In genomic region chr12:6607751-6608591, GRCh38 we compare ENCODE assay signal across 8 cellular contexts. TPM values are rescaled to one million over a fixed set of nuclear protein-coding genes. Genes with fewer than 3 reads are reported as not detected.
DNase-seq lines count a peak whose midpoint lies in the region; ATAC-seq lines count a peak whose summit lies in the region.

No MANE protein-coding gene starts in this region.

- peaks cover 0 to 4% (median 0%) of the 10 kb centered on the region in 3 donors for H3K36me3 Mint-ChIP-seq in immature natural killer cell

- no peaks in the 10 kb centered on the region for H3K9me3 Mint-ChIP-seq in immature natural killer cell

- H3K4me3 ChIP-seq in SK-N-MC: no peak overlapping the region

- peaks cover 12% of the 10 kb centered on the region; the same call in 1 of the 2 replicates for H3K36me3 ChIP-seq in SK-N-MC (ENCODE audit: insufficient read depth, low read length)

- no peak overlapping the region for H3K9ac ChIP-seq in SK-N-MC (ENCODE audit: insufficient read length)

- H3K4me3 Mint-ChIP-seq in immature natural killer cell: no peak overlapping the region

- H3K27ac ChIP-seq in SK-N-MC: peak overlapping the region; percentile 77

- ATAC-seq in GM21717 (IDR thresholded peaks at IDR 0.05; ENCODE audit: unreplicated experiment): peak; percentile 33
- ATAC-seq in GM18520 (IDR thresholded peaks at IDR 0.05; ENCODE audit: unreplicated experiment): no peak

- H3K27ac Mint-ChIP-seq in immature natural killer cell: no peak overlapping the region

- peaks cover 0 to 13% (median 8%) of the 10 kb centered on the region in 3 donors for H3K27me3 Mint-ChIP-seq in immature natural killer cell (ENCODE audit: low read depth in 3 of 3)

- H3K9me3 ChIP-seq in SK-N-MC (ENCODE audit: low read depth, low read length): no peaks in the 10 kb centered on the region

- peak; percentile 45 for DNase-seq in CD1c-positive myeloid dendritic cell (ENCODE audit: extremely low spot score)
- DNase-seq in NCI-H1436 (lab: John Stamatoyannopoulos, UW): peak; percentile 88
- DNase-seq in SK-N-MC (ENCODE audit: low read depth, low spot score): no peak
- DNase-seq in amniotic epithelial cell (ENCODE audit: low read depth): peak; percentile 75
- peak; percentile 85 to 87 (median 85) for DNase-seq in immature natural killer cell
- peak in 2 of 3 donors; percentile 51 to 53 for DNase-seq in stimulated activated CD4-positive, alpha-beta T cell treated with anti-CD3 and anti-CD28 coated beads, Interleukin-12 subunit alpha, Interleukin-12 subunit beta, amount 100 ng/mL, for 48 hours (ENCODE audit: low read depth in 2 of 3, low spot score in 1 of 3)

- peaks cover 46 to 48% of the 10 kb centered on the region in 2 donors for H3K4me1 Mint-ChIP-seq in immature natural killer cell

RNA-seq across cellular contexts. Expression of gene CHD4, which starts 0.8 kb away (rescaled TPM):
- 10 to 100 TPM; 13.6 to 59.5 (median 20.7) TPM for polyA plus RNA-seq in immature natural killer cell

RNA-seq across cellular contexts. Expression of gene LPAR5, which starts 27.8 kb away (rescaled TPM):
- 10 to 100 TPM in 2 of 3 donors, 1 to 10 TPM in 1; 9.6 to 36.1 (median 11.6) TPM for polyA plus RNA-seq in immature natural killer cell

RNA-seq across cellular contexts. Expression of gene ACRBP, which starts 39.3 kb away (rescaled TPM):
- 10 to 100 TPM in 1 of 3 donors, 1 to 10 TPM in 1, not detected in 1; 4.2 to 10.2 TPM for polyA plus RNA-seq in immature natural killer cell

RNA-seq across cellular contexts. Expression of gene NOP2, which starts 39.9 kb away (rescaled TPM):
- 10 to 100 TPM; 11.3 to 30.8 (median 18.0) TPM for polyA plus RNA-seq in immature natural killer cell

RNA-seq across cellular contexts. Expression of gene IFFO1, which starts 52.1 kb away (rescaled TPM):
- polyA plus RNA-seq in immature natural killer cell: 10 to 100 TPM in 1 of 3 donors, 1 to 10 TPM in 2; 1.9 to 13.0 (median 3.1) TPM
